In genomic region chr5:73625905-73626811, GRCh38 we compare ENCODE assay signal across 1 cellular context.
TF ChIP-seq lines count a peak whose summit lies in the region.

Gene ARHGEF28, plus strand, starts transcription at chr5:73626196. Its CDS starts 58,656 bp downstream, at chr5:73684852.

TF ChIP-seq in HEK293, 187 proteins besides CTCF, POLR2A, EP300 and RAD21 (continued from another document):
- peak; percentile 90; the same call in 1 of the 2 replicates for TF ChIP-seq SCRT1 (tag by site-specific recombination; IDR thresholded peaks at IDR 0.05; ENCODE audit: borderline replicate concordance)
- TF ChIP-seq, protein P1, sequence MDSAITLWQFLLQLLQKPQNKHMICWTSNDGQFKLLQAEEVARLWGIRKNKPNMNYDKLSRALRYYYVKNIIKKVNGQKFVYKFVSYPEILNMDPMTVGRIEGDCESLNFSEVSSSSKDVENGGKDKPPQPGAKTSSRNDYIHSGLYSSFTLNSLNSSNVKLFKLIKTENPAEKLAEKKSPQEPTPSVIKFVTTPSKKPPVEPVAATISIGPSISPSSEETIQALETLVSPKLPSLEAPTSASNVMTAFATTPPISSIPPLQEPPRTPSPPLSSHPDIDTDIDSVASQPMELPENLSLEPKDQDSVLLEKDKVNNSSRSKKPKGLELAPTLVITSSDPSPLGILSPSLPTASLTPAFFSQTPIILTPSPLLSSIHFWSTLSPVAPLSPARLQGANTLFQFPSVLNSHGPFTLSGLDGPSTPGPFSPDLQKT (IDR thresholded peaks at IDR 0.05; ENCODE audit: borderline replicate concordance, low read depth, low read length), result no peak
- no peak for TF ChIP-seq ZNF404 (tag by site-specific recombination; IDR thresholded peaks at IDR 0.05)
- TF ChIP-seq MZF1 (tag by site-specific recombination; IDR thresholded peaks at IDR 0.05; ENCODE audit: borderline replicate concordance), result peak; percentile 68; the same call in 1 of the 2 replicates
- TF ChIP-seq ZNF423 (tag by site-specific recombination; IDR thresholded peaks at IDR 0.05), result peak; percentile 83
- TF ChIP-seq, protein P2, sequence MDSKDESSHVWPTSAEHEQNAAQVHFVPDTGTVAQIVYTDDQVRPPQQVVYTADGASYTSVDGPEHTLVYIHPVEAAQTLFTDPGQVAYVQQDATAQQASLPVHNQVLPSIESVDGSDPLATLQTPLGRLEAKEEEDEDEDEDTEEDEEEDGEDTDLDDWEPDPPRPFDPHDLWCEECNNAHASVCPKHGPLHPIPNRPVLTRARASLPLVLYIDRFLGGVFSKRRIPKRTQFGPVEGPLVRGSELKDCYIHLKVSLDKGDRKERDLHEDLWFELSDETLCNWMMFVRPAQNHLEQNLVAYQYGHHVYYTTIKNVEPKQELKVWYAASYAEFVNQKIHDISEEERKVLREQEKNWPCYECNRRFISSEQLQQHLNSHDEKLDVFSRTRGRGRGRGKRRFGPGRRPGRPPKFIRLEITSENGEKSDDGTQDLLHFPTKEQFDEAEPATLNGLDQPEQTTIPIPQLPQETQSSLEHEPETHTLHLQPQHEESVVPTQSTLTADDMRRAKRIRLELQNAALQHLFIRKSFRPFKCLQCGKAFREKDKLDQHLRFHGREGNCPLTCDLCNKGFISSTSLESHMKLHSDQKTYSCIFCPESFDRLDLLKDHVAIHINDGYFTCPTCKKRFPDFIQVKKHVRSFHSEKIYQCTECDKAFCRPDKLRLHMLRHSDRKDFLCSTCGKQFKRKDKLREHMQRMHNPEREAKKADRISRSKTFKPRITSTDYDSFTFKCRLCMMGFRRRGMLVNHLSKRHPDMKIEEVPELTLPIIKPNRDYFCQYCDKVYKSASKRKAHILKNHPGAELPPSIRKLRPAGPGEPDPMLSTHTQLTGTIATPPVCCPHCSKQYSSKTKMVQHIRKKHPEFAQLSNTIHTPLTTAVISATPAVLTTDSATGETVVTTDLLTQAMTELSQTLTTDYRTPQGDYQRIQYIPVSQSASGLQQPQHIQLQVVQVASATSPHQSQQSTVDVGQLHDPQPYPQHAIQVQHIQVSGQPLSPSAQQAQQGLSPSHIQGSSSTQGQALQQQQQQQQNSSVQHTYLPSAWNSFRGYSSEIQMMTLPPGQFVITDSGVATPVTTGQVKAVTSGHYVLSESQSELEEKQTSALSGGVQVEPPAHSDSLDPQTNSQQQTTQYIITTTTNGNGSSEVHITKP (tag by site-specific recombination; IDR thresholded peaks at IDR 0.05), result peak; percentile 57
- no peak for TF ChIP-seq ZNF121 (tag by site-specific recombination; IDR thresholded peaks at IDR 0.05)
- TF ChIP-seq GLIS1 (tag by site-specific recombination; IDR thresholded peaks at IDR 0.05), result 0 out of 2 replicates have a peak, but pooled peaks have one; percentile 4
- 0 out of 2 replicates have a peak, but pooled peaks have one; percentile 25 for TF ChIP-seq TRIM28 (IDR thresholded peaks at IDR 0.05; ENCODE audit: borderline replicate concordance, low read length)
- peak; percentile 69 for TF ChIP-seq KLF10 (tag by site-specific recombination; IDR thresholded peaks at IDR 0.05)
- TF ChIP-seq ZBTB10 (tag by site-specific recombination; IDR thresholded peaks at IDR 0.05), result peak; percentile 60
- TF ChIP-seq ZNF571 (tag by site-specific recombination; IDR thresholded peaks at IDR 0.05), result no peak
- TF ChIP-seq BCL11B (tag by site-specific recombination; IDR thresholded peaks at IDR 0.05; ENCODE audit: low read depth), result no peak
- peak; percentile 75 for TF ChIP-seq ZIC2 (tag by site-specific recombination; IDR thresholded peaks at IDR 0.05)
- TF ChIP-seq ZBTB48 (tag by site-specific recombination; IDR thresholded peaks at IDR 0.05), result peak; percentile 51
- TF ChIP-seq, protein P3, sequence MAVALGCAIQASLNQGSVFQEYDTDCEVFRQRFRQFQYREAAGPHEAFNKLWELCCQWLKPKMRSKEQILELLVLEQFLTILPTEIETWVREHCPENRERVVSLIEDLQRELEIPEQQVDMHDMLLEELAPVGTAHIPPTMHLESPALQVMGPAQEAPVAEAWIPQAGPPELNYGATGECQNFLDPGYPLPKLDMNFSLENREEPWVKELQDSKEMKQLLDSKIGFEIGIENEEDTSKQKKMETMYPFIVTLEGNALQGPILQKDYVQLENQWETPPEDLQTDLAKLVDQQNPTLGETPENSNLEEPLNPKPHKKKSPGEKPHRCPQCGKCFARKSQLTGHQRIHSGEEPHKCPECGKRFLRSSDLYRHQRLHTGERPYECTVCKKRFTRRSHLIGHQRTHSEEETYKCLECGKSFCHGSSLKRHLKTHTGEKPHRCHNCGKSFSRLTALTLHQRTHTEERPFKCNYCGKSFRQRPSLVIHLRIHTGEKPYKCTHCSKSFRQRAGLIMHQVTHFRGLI (tag by site-specific recombination; IDR thresholded peaks at IDR 0.05), result peak; percentile 50; the same call in 1 of the 2 replicates
- TF ChIP-seq, protein P4, sequence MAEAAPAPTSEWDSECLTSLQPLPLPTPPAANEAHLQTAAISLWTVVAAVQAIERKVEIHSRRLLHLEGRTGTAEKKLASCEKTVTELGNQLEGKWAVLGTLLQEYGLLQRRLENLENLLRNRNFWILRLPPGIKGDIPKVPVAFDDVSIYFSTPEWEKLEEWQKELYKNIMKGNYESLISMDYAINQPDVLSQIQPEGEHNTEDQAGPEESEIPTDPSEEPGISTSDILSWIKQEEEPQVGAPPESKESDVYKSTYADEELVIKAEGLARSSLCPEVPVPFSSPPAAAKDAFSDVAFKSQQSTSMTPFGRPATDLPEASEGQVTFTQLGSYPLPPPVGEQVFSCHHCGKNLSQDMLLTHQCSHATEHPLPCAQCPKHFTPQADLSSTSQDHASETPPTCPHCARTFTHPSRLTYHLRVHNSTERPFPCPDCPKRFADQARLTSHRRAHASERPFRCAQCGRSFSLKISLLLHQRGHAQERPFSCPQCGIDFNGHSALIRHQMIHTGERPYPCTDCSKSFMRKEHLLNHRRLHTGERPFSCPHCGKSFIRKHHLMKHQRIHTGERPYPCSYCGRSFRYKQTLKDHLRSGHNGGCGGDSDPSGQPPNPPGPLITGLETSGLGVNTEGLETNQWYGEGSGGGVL (tag by site-specific recombination; IDR thresholded peaks at IDR 0.05), result peak; percentile 72
- peak; percentile 76 for TF ChIP-seq IKZF3 (tag by site-specific recombination; IDR thresholded peaks at IDR 0.05)
- TF ChIP-seq, protein P5, sequence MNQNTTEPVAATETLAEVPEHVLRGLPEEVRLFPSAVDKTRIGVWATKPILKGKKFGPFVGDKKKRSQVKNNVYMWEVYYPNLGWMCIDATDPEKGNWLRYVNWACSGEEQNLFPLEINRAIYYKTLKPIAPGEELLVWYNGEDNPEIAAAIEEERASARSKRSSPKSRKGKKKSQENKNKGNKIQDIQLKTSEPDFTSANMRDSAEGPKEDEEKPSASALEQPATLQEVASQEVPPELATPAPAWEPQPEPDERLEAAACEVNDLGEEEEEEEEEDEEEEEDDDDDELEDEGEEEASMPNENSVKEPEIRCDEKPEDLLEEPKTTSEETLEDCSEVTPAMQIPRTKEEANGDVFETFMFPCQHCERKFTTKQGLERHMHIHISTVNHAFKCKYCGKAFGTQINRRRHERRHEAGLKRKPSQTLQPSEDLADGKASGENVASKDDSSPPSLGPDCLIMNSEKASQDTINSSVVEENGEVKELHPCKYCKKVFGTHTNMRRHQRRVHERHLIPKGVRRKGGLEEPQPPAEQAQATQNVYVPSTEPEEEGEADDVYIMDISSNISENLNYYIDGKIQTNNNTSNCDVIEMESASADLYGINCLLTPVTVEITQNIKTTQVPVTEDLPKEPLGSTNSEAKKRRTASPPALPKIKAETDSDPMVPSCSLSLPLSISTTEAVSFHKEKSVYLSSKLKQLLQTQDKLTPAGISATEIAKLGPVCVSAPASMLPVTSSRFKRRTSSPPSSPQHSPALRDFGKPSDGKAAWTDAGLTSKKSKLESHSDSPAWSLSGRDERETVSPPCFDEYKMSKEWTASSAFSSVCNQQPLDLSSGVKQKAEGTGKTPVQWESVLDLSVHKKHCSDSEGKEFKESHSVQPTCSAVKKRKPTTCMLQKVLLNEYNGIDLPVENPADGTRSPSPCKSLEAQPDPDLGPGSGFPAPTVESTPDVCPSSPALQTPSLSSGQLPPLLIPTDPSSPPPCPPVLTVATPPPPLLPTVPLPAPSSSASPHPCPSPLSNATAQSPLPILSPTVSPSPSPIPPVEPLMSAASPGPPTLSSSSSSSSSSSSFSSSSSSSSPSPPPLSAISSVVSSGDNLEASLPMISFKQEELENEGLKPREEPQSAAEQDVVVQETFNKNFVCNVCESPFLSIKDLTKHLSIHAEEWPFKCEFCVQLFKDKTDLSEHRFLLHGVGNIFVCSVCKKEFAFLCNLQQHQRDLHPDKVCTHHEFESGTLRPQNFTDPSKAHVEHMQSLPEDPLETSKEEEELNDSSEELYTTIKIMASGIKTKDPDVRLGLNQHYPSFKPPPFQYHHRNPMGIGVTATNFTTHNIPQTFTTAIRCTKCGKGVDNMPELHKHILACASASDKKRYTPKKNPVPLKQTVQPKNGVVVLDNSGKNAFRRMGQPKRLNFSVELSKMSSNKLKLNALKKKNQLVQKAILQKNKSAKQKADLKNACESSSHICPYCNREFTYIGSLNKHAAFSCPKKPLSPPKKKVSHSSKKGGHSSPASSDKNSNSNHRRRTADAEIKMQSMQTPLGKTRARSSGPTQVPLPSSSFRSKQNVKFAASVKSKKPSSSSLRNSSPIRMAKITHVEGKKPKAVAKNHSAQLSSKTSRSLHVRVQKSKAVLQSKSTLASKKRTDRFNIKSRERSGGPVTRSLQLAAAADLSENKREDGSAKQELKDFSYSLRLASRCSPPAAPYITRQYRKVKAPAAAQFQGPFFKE (tag by site-specific recombination; IDR thresholded peaks at IDR 0.05; ENCODE audit: borderline replicate concordance), result 0 out of 2 replicates have a peak, but pooled peaks have one; percentile 52
- TF ChIP-seq ZNF211 (tag by site-specific recombination; IDR thresholded peaks at IDR 0.05; ENCODE audit: low read depth), result no peak
- peak; percentile 69 for TF ChIP-seq ZXDB (tag by site-specific recombination; IDR thresholded peaks at IDR 0.05)
- TF ChIP-seq ZNF133 (tag by site-specific recombination; IDR thresholded peaks at IDR 0.05), result no peak
- TF ChIP-seq SP3 (tag by site-specific recombination; IDR thresholded peaks at IDR 0.05), result peak; percentile 38
- TF ChIP-seq ZSCAN4 (tag by site-specific recombination; IDR thresholded peaks at IDR 0.05), result no peak
- peak; percentile 77 for TF ChIP-seq SP7 (tag by site-specific recombination; IDR thresholded peaks at IDR 0.05)
- 0 out of 2 replicates have a peak, but pooled peaks have one; percentile 51 for TF ChIP-seq ZNF324 (tag by site-specific recombination; IDR thresholded peaks at IDR 0.05)
- peak; percentile 63 for TF ChIP-seq ZNF335 (tag by site-specific recombination; conservative IDR thresholded peaks at IDR 0.05)
- TF ChIP-seq EGR2 (tag by site-specific recombination; IDR thresholded peaks at IDR 0.05; ENCODE audit: low read depth), result peak; percentile 51
- TF ChIP-seq KLF8 (tag by site-specific recombination; IDR thresholded peaks at IDR 0.05), result peak; percentile 69; the same call in 1 of the 2 replicates
- no peak for TF ChIP-seq ZNF146 (tag by site-specific recombination; IDR thresholded peaks at IDR 0.05)
